ENCODE assay signal across 1 cellular context in genomic region chr11:118789501-118790356, GRCh38.
TF ChIP-seq lines count a peak whose summit lies in the region.

No MANE protein-coding gene starts in this region.

TF ChIP-seq in GM12878, 131 proteins besides CTCF, POLR2A, EP300 and RAD21 (continued from another document):
- TF ChIP-seq, protein P1, sequence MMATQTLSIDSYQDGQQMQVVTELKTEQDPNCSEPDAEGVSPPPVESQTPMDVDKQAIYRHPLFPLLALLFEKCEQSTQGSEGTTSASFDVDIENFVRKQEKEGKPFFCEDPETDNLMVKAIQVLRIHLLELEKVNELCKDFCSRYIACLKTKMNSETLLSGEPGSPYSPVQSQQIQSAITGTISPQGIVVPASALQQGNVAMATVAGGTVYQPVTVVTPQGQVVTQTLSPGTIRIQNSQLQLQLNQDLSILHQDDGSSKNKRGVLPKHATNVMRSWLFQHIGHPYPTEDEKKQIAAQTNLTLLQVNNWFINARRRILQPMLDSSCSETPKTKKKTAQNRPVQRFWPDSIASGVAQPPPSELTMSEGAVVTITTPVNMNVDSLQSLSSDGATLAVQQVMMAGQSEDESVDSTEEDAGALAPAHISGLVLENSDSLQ (IDR thresholded peaks at IDR 0.05): peak; percentile 78
- no peak for TF ChIP-seq TCF12 (IDR thresholded peaks at IDR 0.05; ENCODE audit: low read depth, low read length)
- no peak for TF ChIP-seq SMARCA5 (IDR thresholded peaks at IDR 0.05)
- TF ChIP-seq PML (IDR thresholded peaks at IDR 0.05; ENCODE audit: low read length): no peak
- no peak for TF ChIP-seq ZNF217 (IDR thresholded peaks at IDR 0.05)
- TF ChIP-seq ATF7 (IDR thresholded peaks at IDR 0.05; ENCODE audit: low read depth): peak; percentile 85
- TF ChIP-seq RUNX3 (IDR thresholded peaks at IDR 0.05; ENCODE audit: low read length): peak; percentile 23; the same call in 1 of the 2 replicates
- TF ChIP-seq IKZF2 (IDR thresholded peaks at IDR 0.05): 0 out of 4 replicates have a peak, but pooled peaks of 1 of the 2 experiments have one; percentile 9
- TF ChIP-seq JUNB (IDR thresholded peaks at IDR 0.05): no peak
- no peak for TF ChIP-seq POU2F2 (IDR thresholded peaks at IDR 0.05; ENCODE audit: borderline replicate concordance, low read depth, low read length)
- no peak for TF ChIP-seq CHD2 (IDR thresholded peaks at IDR 0.05; ENCODE audit: borderline replicate concordance, low read depth, low read length)
- no peak for TF ChIP-seq NFIC (IDR thresholded peaks at IDR 0.05; ENCODE audit: low read depth, low read length)
- 0 out of 2 replicates have a peak, but pooled peaks have one; percentile 33 for TF ChIP-seq BMI1 (IDR thresholded peaks at IDR 0.05; ENCODE audit: borderline replicate concordance)
- TF ChIP-seq, protein P2, sequence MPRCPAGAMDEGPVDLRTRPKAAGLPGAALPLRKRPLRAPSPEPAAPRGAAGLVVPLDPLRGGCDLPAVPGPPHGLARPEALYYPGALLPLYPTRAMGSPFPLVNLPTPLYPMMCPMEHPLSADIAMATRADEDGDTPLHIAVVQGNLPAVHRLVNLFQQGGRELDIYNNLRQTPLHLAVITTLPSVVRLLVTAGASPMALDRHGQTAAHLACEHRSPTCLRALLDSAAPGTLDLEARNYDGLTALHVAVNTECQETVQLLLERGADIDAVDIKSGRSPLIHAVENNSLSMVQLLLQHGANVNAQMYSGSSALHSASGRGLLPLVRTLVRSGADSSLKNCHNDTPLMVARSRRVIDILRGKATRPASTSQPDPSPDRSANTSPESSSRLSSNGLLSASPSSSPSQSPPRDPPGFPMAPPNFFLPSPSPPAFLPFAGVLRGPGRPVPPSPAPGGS (IDR thresholded peaks at IDR 0.05; ENCODE audit: borderline replicate concordance, insufficient read depth, low read depth, low read length, poor library complexity, severe bottlenecking): no peak
- TF ChIP-seq NRF1 (conservative IDR thresholded peaks at IDR 0.05; ENCODE audit: low read depth, low read length): no peak
- no peak for TF ChIP-seq NFYA (IDR thresholded peaks at IDR 0.05; ENCODE audit: borderline replicate concordance, low read depth, low read length)
- TF ChIP-seq MXI1 (IDR thresholded peaks at IDR 0.05; ENCODE audit: low read depth, low read length): no peak
- no peak for TF ChIP-seq JUND (IDR thresholded peaks at IDR 0.05; ENCODE audit: low read depth, low read length)
- no peak for TF ChIP-seq WRNIP1 (IDR thresholded peaks at IDR 0.05; ENCODE audit: borderline replicate concordance, low read depth, low read length)
- no peak for TF ChIP-seq RCOR1 (conservative IDR thresholded peaks at IDR 0.05; ENCODE audit: low read depth, low read length)
- TF ChIP-seq, protein P3, sequence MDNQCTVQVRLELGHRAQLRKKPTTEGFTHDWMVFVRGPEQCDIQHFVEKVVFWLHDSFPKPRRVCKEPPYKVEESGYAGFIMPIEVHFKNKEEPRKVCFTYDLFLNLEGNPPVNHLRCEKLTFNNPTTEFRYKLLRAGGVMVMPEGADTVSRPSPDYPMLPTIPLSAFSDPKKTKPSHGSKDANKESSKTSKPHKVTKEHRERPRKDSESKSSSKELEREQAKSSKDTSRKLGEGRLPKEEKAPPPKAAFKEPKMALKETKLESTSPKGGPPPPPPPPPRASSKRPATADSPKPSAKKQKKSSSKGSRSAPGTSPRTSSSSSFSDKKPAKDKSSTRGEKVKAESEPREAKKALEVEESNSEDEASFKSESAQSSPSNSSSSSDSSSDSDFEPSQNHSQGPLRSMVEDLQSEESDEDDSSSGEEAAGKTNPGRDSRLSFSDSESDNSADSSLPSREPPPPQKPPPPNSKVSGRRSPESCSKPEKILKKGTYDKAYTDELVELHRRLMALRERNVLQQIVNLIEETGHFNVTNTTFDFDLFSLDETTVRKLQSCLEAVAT (IDR thresholded peaks at IDR 0.05): no peak
- TF ChIP-seq, protein P4, sequence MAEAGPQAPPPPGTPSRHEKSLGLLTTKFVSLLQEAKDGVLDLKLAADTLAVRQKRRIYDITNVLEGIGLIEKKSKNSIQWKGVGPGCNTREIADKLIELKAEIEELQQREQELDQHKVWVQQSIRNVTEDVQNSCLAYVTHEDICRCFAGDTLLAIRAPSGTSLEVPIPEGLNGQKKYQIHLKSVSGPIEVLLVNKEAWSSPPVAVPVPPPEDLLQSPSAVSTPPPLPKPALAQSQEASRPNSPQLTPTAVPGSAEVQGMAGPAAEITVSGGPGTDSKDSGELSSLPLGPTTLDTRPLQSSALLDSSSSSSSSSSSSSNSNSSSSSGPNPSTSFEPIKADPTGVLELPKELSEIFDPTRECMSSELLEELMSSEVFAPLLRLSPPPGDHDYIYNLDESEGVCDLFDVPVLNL (IDR thresholded peaks at IDR 0.05; ENCODE audit: low read depth, low read length): no peak
- no peak for TF ChIP-seq SREBF1 (IDR thresholded peaks at IDR 0.05; ENCODE audit: low read length)
- TF ChIP-seq, protein P5, sequence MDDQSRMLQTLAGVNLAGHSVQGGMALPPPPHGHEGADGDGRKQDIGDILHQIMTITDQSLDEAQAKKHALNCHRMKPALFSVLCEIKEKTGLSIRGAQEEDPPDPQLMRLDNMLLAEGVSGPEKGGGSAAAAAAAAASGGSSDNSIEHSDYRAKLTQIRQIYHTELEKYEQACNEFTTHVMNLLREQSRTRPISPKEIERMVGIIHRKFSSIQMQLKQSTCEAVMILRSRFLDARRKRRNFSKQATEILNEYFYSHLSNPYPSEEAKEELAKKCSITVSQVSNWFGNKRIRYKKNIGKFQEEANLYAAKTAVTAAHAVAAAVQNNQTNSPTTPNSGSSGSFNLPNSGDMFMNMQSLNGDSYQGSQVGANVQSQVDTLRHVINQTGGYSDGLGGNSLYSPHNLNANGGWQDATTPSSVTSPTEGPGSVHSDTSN (IDR thresholded peaks at IDR 0.05; ENCODE audit: insufficient replicate concordance, low read depth, low read length): peak; percentile 6
- no peak for TF ChIP-seq BCLAF1 (IDR thresholded peaks at IDR 0.05)
- TF ChIP-seq CREM (IDR thresholded peaks at IDR 0.05; ENCODE audit: low read depth): no peak
- TF ChIP-seq SMC3 (IDR thresholded peaks at IDR 0.05; ENCODE audit: borderline replicate concordance, low read length): 0 out of 2 replicates have a peak, but pooled peaks have one; percentile 9
- TF ChIP-seq BHLHE40 (IDR thresholded peaks at IDR 0.05; ENCODE audit: borderline replicate concordance in 1 of 2, low read depth in 2 of 2, low read length in 1 of 2): 0 out of 4 replicates have a peak, but pooled peaks of 1 of the 2 experiments have one; percentile 19
- peak; percentile 49; the same call in 1 of the 2 replicates for TF ChIP-seq CHD1 (IDR thresholded peaks at IDR 0.05; ENCODE audit: low read depth, low read length)
- peak; percentile 29; the same call in 1 of the 2 replicates for TF ChIP-seq ZBTB40 (IDR thresholded peaks at IDR 0.05; ENCODE audit: borderline replicate concordance)
- TF ChIP-seq, protein P6, sequence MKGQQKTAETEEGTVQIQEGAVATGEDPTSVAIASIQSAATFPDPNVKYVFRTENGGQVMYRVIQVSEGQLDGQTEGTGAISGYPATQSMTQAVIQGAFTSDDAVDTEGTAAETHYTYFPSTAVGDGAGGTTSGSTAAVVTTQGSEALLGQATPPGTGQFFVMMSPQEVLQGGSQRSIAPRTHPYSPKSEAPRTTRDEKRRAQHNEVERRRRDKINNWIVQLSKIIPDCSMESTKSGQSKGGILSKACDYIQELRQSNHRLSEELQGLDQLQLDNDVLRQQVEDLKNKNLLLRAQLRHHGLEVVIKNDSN (IDR thresholded peaks at IDR 0.05; ENCODE audit: borderline replicate concordance, extremely low read length, insufficient read depth, low read depth, low read length): no peak
- peak; percentile 41; the same call in 1 of the 2 replicates for TF ChIP-seq MTA2 (IDR thresholded peaks at IDR 0.05; ENCODE audit: low read depth)
